ENCODE assay signal across 1 cellular context in genomic region chr4:25900310-25900709, GRCh38.
TF ChIP-seq lines count a peak whose summit lies in the region.

No MANE protein-coding gene starts in this region.

TF ChIP-seq in GM23338, 12 proteins besides CTCF, POLR2A, EP300 and RAD21 (continued from another document):
- TF ChIP-seq, protein P1, sequence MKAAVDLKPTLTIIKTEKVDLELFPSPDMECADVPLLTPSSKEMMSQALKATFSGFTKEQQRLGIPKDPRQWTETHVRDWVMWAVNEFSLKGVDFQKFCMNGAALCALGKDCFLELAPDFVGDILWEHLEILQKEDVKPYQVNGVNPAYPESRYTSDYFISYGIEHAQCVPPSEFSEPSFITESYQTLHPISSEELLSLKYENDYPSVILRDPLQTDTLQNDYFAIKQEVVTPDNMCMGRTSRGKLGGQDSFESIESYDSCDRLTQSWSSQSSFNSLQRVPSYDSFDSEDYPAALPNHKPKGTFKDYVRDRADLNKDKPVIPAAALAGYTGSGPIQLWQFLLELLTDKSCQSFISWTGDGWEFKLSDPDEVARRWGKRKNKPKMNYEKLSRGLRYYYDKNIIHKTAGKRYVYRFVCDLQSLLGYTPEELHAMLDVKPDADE (IDR thresholded peaks at IDR 0.05) = no peak
